ENCODE assay signal across 21 cellular contexts in the genomic region with DNA sequence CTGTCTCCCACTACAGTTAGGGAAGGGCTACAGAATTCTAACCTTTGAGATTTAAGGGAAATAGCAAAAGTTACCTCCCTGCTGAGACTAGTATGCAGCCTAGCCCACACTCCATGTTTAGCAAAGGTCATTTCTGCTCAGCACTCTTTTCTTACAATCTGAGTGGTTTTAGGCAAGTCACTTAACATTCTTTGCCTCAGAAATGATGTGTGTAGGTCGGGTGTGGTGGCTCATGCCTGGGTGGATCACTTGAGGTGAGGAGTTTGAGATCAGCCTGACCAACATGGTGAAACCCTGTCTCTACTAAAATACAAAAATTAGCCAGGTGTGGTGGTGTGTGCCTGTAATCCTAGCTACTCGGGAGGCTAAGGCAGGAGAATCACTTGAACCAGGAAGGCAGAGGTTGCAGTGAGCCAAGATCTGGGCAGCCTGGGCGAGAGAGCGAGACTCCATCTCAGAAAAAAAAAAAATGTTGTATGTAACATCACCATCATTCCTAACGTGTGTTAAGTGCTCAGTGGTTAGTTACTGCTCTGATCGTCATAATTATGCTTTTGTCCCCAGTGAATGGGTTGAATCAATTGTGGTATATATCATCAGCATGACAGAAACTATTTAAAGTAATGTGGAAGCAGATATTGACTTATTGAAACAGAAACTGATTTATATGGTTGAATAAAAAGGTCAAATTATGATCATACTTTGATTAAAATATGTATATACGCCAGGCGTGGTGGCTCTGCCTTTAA. TPM values are rescaled to one million over a fixed set of nuclear protein-coding genes. Genes with fewer than 3 reads are reported as not detected.
DNase-seq lines count a peak whose midpoint lies in the region; ATAC-seq and TF ChIP-seq lines count a peak whose summit lies in the region.
"Had no signal": no experiment of that assay in that cellular context is flagged by ENCODE, and none has a peak within 500 bp of the region (broad histone marks: within the 10 kb centered on the region; RNA-seq: fewer than 3 reads in every experiment).

No MANE protein-coding gene starts in this region.

- H3K27me3 Mint-ChIP-seq in activated naive CD8-positive, alpha-beta T cell: no peaks in the 10 kb centered on the region
- H3K27me3 Mint-ChIP-seq: CD4-positive, alpha-beta T cell had no signal

- peak overlapping the region; percentile 76 for H2BK5ac ChIP-seq in mesenchymal stem cell (ENCODE audit: low read depth, low read length, poor library complexity, severe bottlenecking)

- no peak for TF ChIP-seq EP300 in SK-N-SH (IDR thresholded peaks at IDR 0.05; ENCODE audit: borderline replicate concordance in 1 of 2, low read depth in 1 of 2, low read length in 1 of 2)

- H4K91ac ChIP-seq in mesenchymal stem cell (ENCODE audit: low read length): no peak overlapping the region

- TF ChIP-seq RAD21 in SK-N-SH (IDR thresholded peaks at IDR 0.05; ENCODE audit: low read length): no peak

- POLR2A ChIA-PET in SK-N-SH (lab: Yijun Ruan, JAX): no interaction called here

- H3K9me3 ChIP-seq in SK-N-SH (no peaks in the 10 kb centered on the region), mesenchymal stem cell (ENCODE audit: control insufficient read depth, low read length) (no peaks in the 10 kb centered on the region)
- H3K9me3 ChIP-seq: BE2C had no signal

- H3K9ac ChIP-seq in SK-N-SH (peak overlapping the region; percentile 70; the same call in 1 of the 2 replicates), mesenchymal stem cell (ENCODE audit: low read length) (no peak overlapping the region)

- no peaks in the 10 kb centered on the region for H3K9me2 ChIP-seq in SK-N-SH

- H3K36me3 Mint-ChIP-seq in activated naive CD8-positive, alpha-beta T cell: peaks cover 9% of the 10 kb centered on the region

- H3K4me1 ChIP-seq in SK-N-SH (ENCODE audit: control insufficient read depth in 1 of 2, insufficient read depth in 2 of 2, low read depth in 1 of 2, low read length in 1 of 2) (peaks cover 7 to 36% of the 10 kb centered on the region in 2 experiments; a peak in 3 of 4 replicates), ACC112 (ENCODE audit: control insufficient read depth, insufficient read depth, low read length, unreplicated experiment) (peaks cover 60% of the 10 kb centered on the region), mesenchymal stem cell (ENCODE audit: control insufficient read depth, insufficient read depth, low read depth, low read length) (peaks cover 11% of the 10 kb centered on the region)
- H3K4me1 ChIP-seq: BE2C had no signal

- H3K27ac ChIP-seq in SK-N-SH (ENCODE audit: low read depth in 2 of 2, low read length in 1 of 2) (peak overlapping the region in 1 of 2 experiments; percentile 89; a peak in 2 of 4 replicates), ACC112 (ENCODE audit: low read depth, low read length) (peak overlapping the region; percentile 92), mesenchymal stem cell (ENCODE audit: low read length, poor library complexity, severe bottlenecking) (peak overlapping the region; percentile 93)
- H3K27ac ChIP-seq: 22Rv1 had no signal

- H3K79me2 ChIP-seq in SK-N-SH (ENCODE audit: insufficient read depth): no peaks in the 10 kb centered on the region
- no peaks in the 10 kb centered on the region for H3K79me2 ChIP-seq in ACC112 (ENCODE audit: control insufficient read depth, insufficient read depth, low read length, unreplicated experiment)

- ATAC-seq in SK-N-SH treated with all-trans-retinoic acid at 6 μM for 48 hours (no peak), GM18505 (IDR thresholded peaks at IDR 0.05; ENCODE audit: unreplicated experiment) (no peak)

- H2AFZ ChIP-seq in SK-N-SH (ENCODE audit: low read depth) (no peak overlapping the region), ACC112 (ENCODE audit: low read length, unreplicated experiment) (no peak overlapping the region), mesenchymal stem cell (ENCODE audit: low read depth, low read length) (no peak overlapping the region)

- CTCF ChIA-PET in SK-N-SH (lab: Yijun Ruan, JAX): interaction anchor here (1.2 to 5.3 kb wide), 3 partner anchors 9 to 144 kb away, joined by 4 to 45 read pairs (median 22); no protein-coding TSS in a partner anchor

- H4K20me1 ChIP-seq in SK-N-SH (ENCODE audit: insufficient read depth): no peaks in the 10 kb centered on the region

- H3K27ac Mint-ChIP-seq in activated naive CD8-positive, alpha-beta T cell: peak overlapping the region; percentile 1
- H3K27ac Mint-ChIP-seq: CD4-positive, alpha-beta T cell had no signal

- H3K27me3 ChIP-seq in SK-N-SH (ENCODE audit: insufficient read depth) (no peaks in the 10 kb centered on the region), ACC112 (ENCODE audit: insufficient read depth, low read length) (no peaks in the 10 kb centered on the region), mesenchymal stem cell (ENCODE audit: control insufficient read depth in 1 of 2, insufficient read depth in 1 of 2, low read length in 2 of 2) (no peaks in the 10 kb centered on the region)
- H3K27me3 ChIP-seq: BE2C had no signal

- H4K8ac ChIP-seq in mesenchymal stem cell (ENCODE audit: low read length): no peak overlapping the region

- peak overlapping the region; percentile 62 for H2AK5ac ChIP-seq in mesenchymal stem cell (ENCODE audit: low read length, severe bottlenecking)

- no peak overlapping the region for H2BK120ac ChIP-seq in mesenchymal stem cell (ENCODE audit: low read depth, low read length)

- DNase-seq in SK-N-SH: no peak
- no peak for DNase-seq in mesenchymal stem cell
- DNase-seq in DMS 273 (lab: John Stamatoyannopoulos, UW; ENCODE audit: unreplicated experiment): no peak
- no peak for DNase-seq in NCI-H1694 treated with DMSO at 0.1 percent for 48 hours (lab: John Stamatoyannopoulos, UW)
- DNase-seq: BE2C; CD4-positive, alpha-beta T cell; DMS79; HCEC 1CT; KBM-7; MV-4-11; NCI-H1417 treated with DMSO at 0.1 percent for 48 hours; NCI-H2029 treated with DMSO at 0.1 percent for 48 hours; NCI-H2171 treated with DMSO at 0.1 percent for 48 hours; NCI-H446 treated with DMSO at 0.1 percent for 48 hours; NK-92 treated with Interleukin-12 subunit alpha and Interleukin-12 subunit beta, amount 100 ng/mL, for 24 hours; RPMI8226 had no signal

- H3K4me2 ChIP-seq in SK-N-SH (no peak overlapping the region), mesenchymal stem cell (ENCODE audit: low read length, poor library complexity, severe bottlenecking) (no peak overlapping the region)

- peaks cover 40% of the 10 kb centered on the region for H3K4me1 Mint-ChIP-seq in activated naive CD8-positive, alpha-beta T cell (ENCODE audit: low read depth)

- H3F3A ChIP-seq in SK-N-SH (replicated peaks; ENCODE audit: insufficient read depth): peaks cover 37% of the 10 kb centered on the region

- no peak overlapping the region for H3K4ac ChIP-seq in mesenchymal stem cell (ENCODE audit: low read depth in 1 of 2, low read length in 2 of 2)

- 96% methylated on average over 8 of the region's 8 CpGs for WGBS in SK-N-SH (ENCODE audit: low lambda C conversion rate)
- 86% methylated on average over 6 of the region's 8 CpGs for WGBS in mesenchymal stem cell

- H3K9me3 Mint-ChIP-seq in activated naive CD8-positive, alpha-beta T cell (ENCODE audit: low read depth): no peaks in the 10 kb centered on the region
- H3K9me3 Mint-ChIP-seq: CD4-positive, alpha-beta T cell had no signal

- H3K36me3 ChIP-seq in SK-N-SH (replicated peaks in 1 of 2; ENCODE audit: control insufficient read depth in 1 of 2, insufficient read depth in 2 of 2, low read length in 1 of 2) (no peaks in the 10 kb centered on the region), ACC112 (ENCODE audit: insufficient read depth, low read length) (peaks cover 5% of the 10 kb centered on the region; the same call in 1 of the 2 replicates), mesenchymal stem cell (ENCODE audit: control insufficient read depth in 1 of 2, insufficient read depth in 2 of 2, low read depth in 1 of 2, low read length in 2 of 2) (peaks cover 0 to 6% of the 10 kb centered on the region in 2 experiments)
- H3K36me3 ChIP-seq: BE2C had no signal

- H3K4me3 ChIP-seq in SK-N-SH (ENCODE audit: low read depth in 2 of 2, low read length in 1 of 2): no peak overlapping the region
- no peak overlapping the region for H3K4me3 ChIP-seq in ACC112 (ENCODE audit: low read depth, low read length)
- no peak overlapping the region for H3K4me3 ChIP-seq in mesenchymal stem cell (ENCODE audit: insufficient read depth in 1 of 2, low read depth in 1 of 2, low read length in 2 of 2)

- no peak overlapping the region for H3K14ac ChIP-seq in mesenchymal stem cell (ENCODE audit: low read length in 2 of 2)

- peak overlapping the region in 1 of 2 experiments; percentile 55 for H2BK12ac ChIP-seq in mesenchymal stem cell (ENCODE audit: low read length in 2 of 2)

- H3K23ac ChIP-seq in mesenchymal stem cell (ENCODE audit: low read length in 2 of 2): no peak overlapping the region

- no peak for TF ChIP-seq CTCF in SK-N-SH (IDR thresholded peaks at IDR 0.05)

- no peak for TF ChIP-seq POLR2A in GM18505 (IDR thresholded peaks at IDR 0.05; ENCODE audit: borderline replicate concordance, extremely low read depth, insufficient read depth, insufficient read length)

- no peaks in the 10 kb centered on the region for H3K79me1 ChIP-seq in mesenchymal stem cell (replicated peaks; ENCODE audit: low read length, poor library complexity, severe bottlenecking)

- no peak overlapping the region for H3K4me3 Mint-ChIP-seq in activated naive CD8-positive, alpha-beta T cell
- H3K4me3 Mint-ChIP-seq: CD4-positive, alpha-beta T cell had no signal

- no peak overlapping the region for H2BK15ac ChIP-seq in mesenchymal stem cell (ENCODE audit: low read depth, poor library complexity, severe bottlenecking)

- H3K18ac ChIP-seq in mesenchymal stem cell (ENCODE audit: low read depth in 1 of 2, low read length in 2 of 2): no peak overlapping the region

TF ChIP-seq in SK-N-SH, 30 proteins besides CTCF, POLR2A, EP300 and RAD21 (continues in another document):
- no peak for TF ChIP-seq SMC3 (IDR thresholded peaks at IDR 0.05; ENCODE audit: low read depth, low read length)
- no peak for TF ChIP-seq ELF1 (IDR thresholded peaks at IDR 0.05)
- no peak for TF ChIP-seq MEF2A (IDR thresholded peaks at IDR 0.05; ENCODE audit: borderline replicate concordance, low read depth)
- no peak for TF ChIP-seq FOXJ3 (CRISPR knock-in tag; IDR thresholded peaks at IDR 0.05)

TF ChIP-seq in SK-N-SH treated with all-trans-retinoic acid at 6 μM for 48 hours, 23 proteins besides CTCF, POLR2A, EP300 and RAD21:
- no peak for TF ChIP-seq RARB (CRISPR knock-in tag; IDR thresholded peaks at IDR 0.05)
- no peak for TF ChIP-seq TCF4 (CRISPR knock-in tag; IDR thresholded peaks at IDR 0.05; ENCODE audit: borderline replicate concordance)

RNA-seq across cellular contexts. Expression of a gene that starts 55.0 kb away (rescaled TPM):
- 81.0 and 96.2 TPM in 2 replicates for polyA plus RNA-seq in SK-N-SH (2012; rRNA removed)
- 103 and 108 TPM in 2 replicates for polyA plus RNA-seq in SK-N-SH (2012; cell fraction: cytosol; rRNA removed)
- polyA plus RNA-seq in SK-N-SH (2012; cell fraction: nucleus; rRNA removed): 63.8 and 109 TPM in 2 replicates
- polyA plus RNA-seq in mesenchymal stem cell (2013, experiment 1 of 2): 124 TPM
- polyA plus RNA-seq in mesenchymal stem cell (2013, experiment 2 of 2): 130 TPM
